In the genomic region with DNA sequence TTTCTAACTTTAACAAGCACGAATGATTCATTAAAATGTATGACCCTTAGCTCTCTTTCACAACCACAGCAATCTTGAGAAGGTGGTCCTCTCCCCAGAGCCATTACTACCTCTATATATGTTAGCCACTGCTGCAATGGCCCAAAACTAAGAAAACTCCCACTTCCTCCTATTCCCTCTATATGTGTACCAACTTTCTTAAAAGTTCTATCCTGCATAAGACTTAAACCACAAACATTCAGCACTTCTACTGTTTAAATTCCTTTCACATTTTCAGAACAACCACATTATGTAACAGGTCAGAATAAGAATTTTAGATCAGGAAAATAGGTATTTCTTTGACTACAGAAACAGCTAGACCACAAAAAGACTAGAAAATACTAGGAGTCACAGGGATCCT, we compare ENCODE assay signal across 12 cellular contexts. TPM values are rescaled to one million over a fixed set of nuclear protein-coding genes. Genes with fewer than 3 reads are reported as not detected.
DNase-seq lines count a peak whose midpoint lies in the region; ATAC-seq and TF ChIP-seq lines count a peak whose summit lies in the region.
"Had no signal": no experiment of that assay in that cellular context is flagged by ENCODE, and none has a peak within 500 bp of the region (broad histone marks: within the 10 kb centered on the region; RNA-seq: fewer than 3 reads in every experiment).

No MANE protein-coding gene starts in this region.

- H3K4me3 ChIP-seq in osteoblast (ENCODE audit: insufficient read depth, low read length) (no peak overlapping the region), ascending aorta (no peak overlapping the region)

- H3K9me3 ChIP-seq in osteoblast (ENCODE audit: low read depth, low read length) (no peaks in the 10 kb centered on the region), ascending aorta (no peaks in the 10 kb centered on the region)

- H3K27me3 ChIP-seq in osteoblast (ENCODE audit: insufficient read depth, low read length) (no peaks in the 10 kb centered on the region), ascending aorta (no peaks in the 10 kb centered on the region)
- H3K27me3 ChIP-seq: brain microvascular endothelial cell had no signal

- peaks cover 46% of the 10 kb centered on the region for H3K4me1 Mint-ChIP-seq in T-helper 2 cell treated with Interferon-gamma antibody and Interleukin-4, amounts not matched to agents 5 μg/mL and 100 μg/mL, for 36 hours (ENCODE audit: low read depth)
- H3K4me1 Mint-ChIP-seq in activated naive CD8-positive, alpha-beta T cell (ENCODE audit: low read depth): peaks cover 59% of the 10 kb centered on the region

- no peak overlapping the region for H3K27ac Mint-ChIP-seq in T-helper 2 cell treated with Interferon-gamma antibody and Interleukin-4, amounts not matched to agents 5 μg/mL and 100 μg/mL, for 36 hours
- H3K27ac Mint-ChIP-seq in activated naive CD8-positive, alpha-beta T cell: peak overlapping the region; percentile 16

- H3K4me1 ChIP-seq in osteoblast (ENCODE audit: insufficient read depth, low read length) (peaks cover 18% of the 10 kb centered on the region), ascending aorta (peaks cover 0 to 21% of the 10 kb centered on the region in 2 donors)

- H3K4me2 ChIP-seq in osteoblast (ENCODE audit: insufficient read depth, low read length): peak overlapping the region; percentile 30

- H4K20me1 ChIP-seq in osteoblast (ENCODE audit: insufficient read depth, low read length): peaks cover 43% of the 10 kb centered on the region

- H3K4me3 Mint-ChIP-seq in T-helper 2 cell treated with Interferon-gamma antibody and Interleukin-4, amounts not matched to agents 5 μg/mL and 100 μg/mL, for 36 hours: peak overlapping the region; percentile 6
- no peak overlapping the region for H3K4me3 Mint-ChIP-seq in activated naive CD8-positive, alpha-beta T cell

- peaks cover 9% of the 10 kb centered on the region for H3K36me3 Mint-ChIP-seq in T-helper 2 cell treated with Interferon-gamma antibody and Interleukin-4, amounts not matched to agents 5 μg/mL and 100 μg/mL, for 36 hours (ENCODE audit: low read depth)
- peaks cover 12% of the 10 kb centered on the region for H3K36me3 Mint-ChIP-seq in activated naive CD8-positive, alpha-beta T cell

- no peak for DNase-seq in T-helper 2 cell treated with Interferon-gamma antibody and Interleukin-4, amounts not matched to agents 5 μg/mL and 100 μg/mL, for 36 hours (ENCODE audit: low spot score)
- DNase-seq in T-helper 2 cell: no peak
- no peak for DNase-seq in osteoblast (ENCODE audit: insufficient read length, low spot score, missing footprints)
- no peak for DNase-seq in NCI-H1694 treated with DMSO at 0.1 percent for 48 hours (lab: John Stamatoyannopoulos, UW)
- DNase-seq in ascending aorta (ENCODE audit: low spot score in 2 of 2): no peak
- DNase-seq: brain microvascular endothelial cell, foreskin fibroblast had no signal

- H3K27ac ChIP-seq in osteoblast (ENCODE audit: low read depth, low read length): no peak overlapping the region
- H3K27ac ChIP-seq in ascending aorta: no peak overlapping the region
- H3K27ac ChIP-seq: brain microvascular endothelial cell had no signal

- no peaks in the 10 kb centered on the region for H3K9me3 Mint-ChIP-seq in T-helper 2 cell treated with Interferon-gamma antibody and Interleukin-4, amounts not matched to agents 5 μg/mL and 100 μg/mL, for 36 hours
- no peaks in the 10 kb centered on the region for H3K9me3 Mint-ChIP-seq in activated naive CD8-positive, alpha-beta T cell (ENCODE audit: low read depth)

- H3K79me2 ChIP-seq in osteoblast (ENCODE audit: insufficient read depth, low read length): peaks cover 60% of the 10 kb centered on the region

- ATAC-seq in HG03432 (IDR thresholded peaks at IDR 0.05; ENCODE audit: unreplicated experiment) (peak; percentile 52), HG02571 (IDR thresholded peaks at IDR 0.05; ENCODE audit: unreplicated experiment) (no peak)
- ATAC-seq: sciatic nerve had no signal

- H3K27me3 Mint-ChIP-seq in T-helper 2 cell treated with Interferon-gamma antibody and Interleukin-4, amounts not matched to agents 5 μg/mL and 100 μg/mL, for 36 hours (ENCODE audit: low read depth): no peaks in the 10 kb centered on the region
- H3K27me3 Mint-ChIP-seq in activated naive CD8-positive, alpha-beta T cell: no peaks in the 10 kb centered on the region

- H2AFZ ChIP-seq in osteoblast (ENCODE audit: low read length): no peak overlapping the region

- TF ChIP-seq CTCF in osteoblast (IDR thresholded peaks at IDR 0.05; ENCODE audit: extremely low read depth, low read depth, low read length) (no peak), ascending aorta (IDR thresholded peaks at IDR 0.05) (no peak)

- intact Hi-C loops in ascending aorta (cut with DNase I): no loop called here

- H3K36me3 ChIP-seq in osteoblast (ENCODE audit: insufficient read depth, low read length) (peaks cover 13% of the 10 kb centered on the region), ascending aorta (peaks cover 2 to 12% of the 10 kb centered on the region in 2 donors)

RNA-seq across cellular contexts. Expression of a gene that starts 36.2 kb away (rescaled TPM):
- total RNA-seq in osteoblast (23.2 and 24.5 TPM in 2 replicates), ascending aorta (23.7 TPM)

RNA-seq across cellular contexts. Expression of a gene that starts 57.0 kb away (rescaled TPM):
- total RNA-seq in osteoblast: not detected in 2 replicates
- not detected for total RNA-seq in ascending aorta
- total RNA-seq: A673, sciatic nerve had no signal
